ENCODE assay signal across 1 cellular context in genomic region chr5:140109818-140110733, GRCh38.
TF ChIP-seq lines count a peak whose summit lies in the region.

No MANE protein-coding gene starts in this region.

TF ChIP-seq in A549, 52 proteins besides CTCF, POLR2A, EP300 and RAD21 (continued from another document):
- TF ChIP-seq KDM5A (IDR thresholded peaks at IDR 0.05), result no peak
- TF ChIP-seq HMGXB4 (CRISPR knock-in tag; IDR thresholded peaks at IDR 0.05; ENCODE audit: borderline replicate concordance), result no peak
- no peak for TF ChIP-seq EHMT2 (IDR thresholded peaks at IDR 0.05; ENCODE audit: low read depth)
